ENCODE assay signal across 8 cellular contexts in genomic region chrX:22063284-22063683, GRCh38. TPM values are rescaled to one million over a fixed set of nuclear protein-coding genes. Genes with fewer than 3 reads are reported as not detected.
DNase-seq lines count a peak whose midpoint lies in the region; ATAC-seq and TF ChIP-seq lines count a peak whose summit lies in the region.

No MANE protein-coding gene starts in this region.

- H3K27ac Mint-ChIP-seq in natural killer cell = no peak overlapping the region

- peaks cover 0 to 17% of the 10 kb centered on the region in 2 donors for H3K4me1 Mint-ChIP-seq in natural killer cell

- H3K9me3 Mint-ChIP-seq in natural killer cell = no peaks in the 10 kb centered on the region

- no peaks in the 10 kb centered on the region for H3K36me3 Mint-ChIP-seq in natural killer cell

- H3K27me3 Mint-ChIP-seq in natural killer cell (ENCODE audit: low read depth in 2 of 2) = peaks cover 0 to 8% of the 10 kb centered on the region in 2 donors

- TF ChIP-seq POLR2A in GM19193 (IDR thresholded peaks at IDR 0.05; ENCODE audit: extremely low read depth, insufficient read depth, insufficient read length) = peak; percentile 21

- TF ChIP-seq CTCF in natural killer cell (IDR thresholded peaks at IDR 0.05) = no peak

- intact Hi-C loops in natural killer cell (cut with micrococcal nuclease) = no loop called here

- ATAC-seq in HG02943 (IDR thresholded peaks at IDR 0.05; ENCODE audit: low read depth, unreplicated experiment) (peak; percentile 69), natural killer cell (no peak)

- no peak overlapping the region for H3K4me3 Mint-ChIP-seq in natural killer cell

- DNase-seq in SKM-1 treated with dmso at 0.1 percent for 144 hours (lab: John Stamatoyannopoulos, UW; ENCODE audit: unreplicated experiment) (peak; percentile 43), activated gamma-delta T cell treated with Interleukin-2 at 50 U/mL for 16 hours (no peak), NCI-H1092 treated with DMSO at 0.1 percent for 48 hours (lab: John Stamatoyannopoulos, UW) (no peak), HCEC 1CT (no peak), natural killer cell (no peak)
- DNase-seq in stimulated activated CD4-positive, alpha-beta T cell treated with anti-CD3 and anti-CD28 coated beads, Interleukin-15, amount 100 ng/mL, for 24 hours = peak; percentile 66

RNA-seq across cellular contexts. Expression of gene PHEX, which starts 31.2 kb away (rescaled TPM):
- total RNA-seq in natural killer cell = under 1 TPM; 0.10 to 0.54 (median 0.25) TPM

Comparison
In these comparisons a context has a peak if more than half of its experiments do, and no peak if none do; other contexts are left out.
1. DNase-seq: peak in SKM-1 treated with dmso at 0.1 percent for 144 hours (single experiment) and stimulated activated CD4-positive, alpha-beta T cell treated with anti-CD3 and anti-CD28 coated beads, Interleukin-15, amount 100 ng/mL, for 24 hours (single experiment); none in activated gamma-delta T cell treated with Interleukin-2 at 50 U/mL for 16 hours (single experiment), NCI-H1092 treated with DMSO at 0.1 percent for 48 hours (single experiment), HCEC 1CT (single experiment) and natural killer cell (single experiment).